In genomic region chr9:81430727-81431126, GRCh38 we compare ENCODE assay signal across 17 cellular contexts.
DNase-seq lines count a peak whose midpoint lies in the region; ATAC-seq and TF ChIP-seq lines count a peak whose summit lies in the region.
"Had no signal": no experiment of that assay in that cellular context is flagged by ENCODE, and none has a peak within 500 bp of the region (broad histone marks: within the 10 kb centered on the region; RNA-seq: fewer than 3 reads in every experiment).

No MANE protein-coding gene starts in this region.

- H3K27me3 Mint-ChIP-seq in stimulated activated naive CD8-positive, alpha-beta T cell treated with anti-CD3 and anti-CD28 coated beads, Interleukin-15, amount 100 ng/mL, for 72 hours = no peaks in the 10 kb centered on the region

- no peak overlapping the region for H3K4ac ChIP-seq in mesenchymal stem cell (ENCODE audit: low read depth in 1 of 2, low read length in 2 of 2)

- no peak overlapping the region for H3K9ac ChIP-seq in mesenchymal stem cell (ENCODE audit: low read length)

- peaks cover 24 to 35% of the 10 kb centered on the region in 2 donors for H3K9me3 Mint-ChIP-seq in stimulated activated naive CD8-positive, alpha-beta T cell treated with anti-CD3 and anti-CD28 coated beads, Interleukin-15, amount 100 ng/mL, for 72 hours

- WGBS in mesenchymal stem cell = no CpG with 5 or more reads among the region's 1 CpG

- H3K9me3 ChIP-seq in mesenchymal stem cell (ENCODE audit: control insufficient read depth, low read length) = peaks cover 35% of the 10 kb centered on the region
- peaks cover 0 to 19% of the 10 kb centered on the region in 2 donors for H3K9me3 ChIP-seq in ascending aorta

- in situ Hi-C loops in brain microvascular endothelial cell (cut with HindIII; ENCODE audit: low pct_ligation_motif_present, low sequenced_read_pairs) = no loop called here

- no peak overlapping the region for H2BK12ac ChIP-seq in mesenchymal stem cell (ENCODE audit: low read length in 2 of 2)

- H3K4me2 ChIP-seq in mesenchymal stem cell (ENCODE audit: low read length, poor library complexity, severe bottlenecking) = no peak overlapping the region
- H3K4me2 ChIP-seq: A549 had no signal

- TF ChIP-seq CTCF in brain microvascular endothelial cell (IDR thresholded peaks at IDR 0.05; ENCODE audit: low read depth, low read length, missing control alignments) (no peak), ascending aorta (IDR thresholded peaks at IDR 0.05) (no peak)

- no peaks in the 10 kb centered on the region for H3K79me1 ChIP-seq in mesenchymal stem cell (replicated peaks; ENCODE audit: low read length, poor library complexity, severe bottlenecking)

- H3K27me3 ChIP-seq in brain microvascular endothelial cell (replicated peaks) = no peaks in the 10 kb centered on the region
- H3K27me3 ChIP-seq in mesenchymal stem cell (ENCODE audit: control insufficient read depth in 1 of 2, insufficient read depth in 1 of 2, low read length in 2 of 2) = no peaks in the 10 kb centered on the region
- H3K27me3 ChIP-seq in ascending aorta = no peaks in the 10 kb centered on the region

- no peak overlapping the region for H3K18ac ChIP-seq in mesenchymal stem cell (ENCODE audit: low read depth in 1 of 2, low read length in 2 of 2)

- H3K4me3 ChIP-seq in brain microvascular endothelial cell (ENCODE audit: low read depth, low read length) (no peak overlapping the region), mesenchymal stem cell (ENCODE audit: insufficient read depth in 1 of 2, low read depth in 1 of 2, low read length in 2 of 2) (no peak overlapping the region), ascending aorta (no peak overlapping the region)
- H3K4me3 ChIP-seq: A549, GM12878 had no signal

- H3K4me1 Mint-ChIP-seq in stimulated activated naive CD8-positive, alpha-beta T cell treated with anti-CD3 and anti-CD28 coated beads, Interleukin-15, amount 100 ng/mL, for 72 hours = no peaks in the 10 kb centered on the region
- H3K4me1 Mint-ChIP-seq: B cell, IgD-negative memory B cell had no signal

- intact Hi-C loops in ascending aorta (cut with DNase I) = no loop called here

- no peak overlapping the region for H4K91ac ChIP-seq in mesenchymal stem cell (ENCODE audit: low read length)

- no peak overlapping the region for H4K8ac ChIP-seq in mesenchymal stem cell (ENCODE audit: low read length)

- no peak overlapping the region for H2BK15ac ChIP-seq in mesenchymal stem cell (ENCODE audit: low read depth, poor library complexity, severe bottlenecking)

- H2BK5ac ChIP-seq in mesenchymal stem cell (ENCODE audit: low read depth, low read length, poor library complexity, severe bottlenecking) = no peak overlapping the region

- no peaks in the 10 kb centered on the region for H3K36me3 ChIP-seq in brain microvascular endothelial cell (replicated peaks)
- no peaks in the 10 kb centered on the region for H3K36me3 ChIP-seq in mesenchymal stem cell (ENCODE audit: control insufficient read depth in 1 of 2, insufficient read depth in 2 of 2, low read depth in 1 of 2, low read length in 2 of 2)
- H3K36me3 ChIP-seq in ascending aorta = no peaks in the 10 kb centered on the region

- no peak overlapping the region for H3K27ac Mint-ChIP-seq in stimulated activated naive CD8-positive, alpha-beta T cell treated with anti-CD3 and anti-CD28 coated beads, Interleukin-15, amount 100 ng/mL, for 72 hours
- H3K27ac Mint-ChIP-seq: B cell; CD8-positive, alpha-beta T cell; IgD-negative memory B cell had no signal

- H2AFZ ChIP-seq in mesenchymal stem cell (ENCODE audit: low read depth, low read length) = no peak overlapping the region

- no peak overlapping the region for H3K4me3 Mint-ChIP-seq in stimulated activated naive CD8-positive, alpha-beta T cell treated with anti-CD3 and anti-CD28 coated beads, Interleukin-15, amount 100 ng/mL, for 72 hours
- H3K4me3 Mint-ChIP-seq: B cell; CD8-positive, alpha-beta T cell; IgD-negative memory B cell had no signal

- no peak for ATAC-seq in stimulated activated naive CD8-positive, alpha-beta T cell treated with anti-CD3 and anti-CD28 coated beads, Interleukin-15, amount 100 ng/mL, for 72 hours
- ATAC-seq: A549; CD8-positive, alpha-beta T cell; GM12878 had no signal

- H2BK120ac ChIP-seq in mesenchymal stem cell (ENCODE audit: low read depth, low read length) = no peak overlapping the region

- H3K4me1 ChIP-seq in mesenchymal stem cell (ENCODE audit: control insufficient read depth, insufficient read depth, low read depth, low read length) (no peaks in the 10 kb centered on the region), ascending aorta (no peaks in the 10 kb centered on the region)
- H3K4me1 ChIP-seq: A549 had no signal

- H2AK5ac ChIP-seq in mesenchymal stem cell (ENCODE audit: low read length, severe bottlenecking) = no peak overlapping the region

- peak overlapping the region; percentile 78 for H3K27ac ChIP-seq in brain microvascular endothelial cell
- no peak overlapping the region for H3K27ac ChIP-seq in mesenchymal stem cell (ENCODE audit: low read length, poor library complexity, severe bottlenecking)
- H3K27ac ChIP-seq in ascending aorta = no peak overlapping the region
- H3K27ac ChIP-seq: A549 had no signal

- DNase-seq in Daoy (ENCODE audit: low read depth) (peak; percentile 8), HS-5 (ENCODE audit: low read depth) (peak; percentile 62), brain microvascular endothelial cell (no peak), mesenchymal stem cell (peak; percentile 36), ascending aorta (ENCODE audit: low spot score in 2 of 2) (no peak), RPMI8226 (no peak)
- DNase-seq in stimulated activated naive CD8-positive, alpha-beta T cell treated with anti-CD3 and anti-CD28 coated beads, Interleukin-15, amount 100 ng/mL, for 72 hours = no peak
- DNase-seq in activated naive CD4-positive, alpha-beta T cell (lab: John Stamatoyannopoulos, UW) = no peak
- DNase-seq: CD8-positive, alpha-beta T cell; NCI-H1436; NCI-H2029 treated with DMSO at 0.1 percent for 48 hours; NCI-H510A; SHP77 treated with DMSO at 0.1 percent for 48 hours had no signal

- no peak overlapping the region for H3K23ac ChIP-seq in mesenchymal stem cell (ENCODE audit: low read length in 2 of 2)

- H3K14ac ChIP-seq in mesenchymal stem cell (ENCODE audit: low read length in 2 of 2) = no peak overlapping the region

Comparison
In these comparisons a context has a peak if more than half of its experiments do, and no peak if none do; other contexts are left out.
1. DNase-seq: peak in Daoy (single experiment), HS-5 (single experiment) and mesenchymal stem cell (single experiment); none in brain microvascular endothelial cell (single experiment), stimulated activated naive CD8-positive, alpha-beta T cell treated with anti-CD3 and anti-CD28 coated beads, Interleukin-15, amount 100 ng/mL, for 72 hours (0 of 2), activated naive CD4-positive, alpha-beta T cell (0 of 4), ascending aorta (0 of 2) and RPMI8226 (single experiment).